ENCODE assay signal across 9 cellular contexts in the genomic region with DNA sequence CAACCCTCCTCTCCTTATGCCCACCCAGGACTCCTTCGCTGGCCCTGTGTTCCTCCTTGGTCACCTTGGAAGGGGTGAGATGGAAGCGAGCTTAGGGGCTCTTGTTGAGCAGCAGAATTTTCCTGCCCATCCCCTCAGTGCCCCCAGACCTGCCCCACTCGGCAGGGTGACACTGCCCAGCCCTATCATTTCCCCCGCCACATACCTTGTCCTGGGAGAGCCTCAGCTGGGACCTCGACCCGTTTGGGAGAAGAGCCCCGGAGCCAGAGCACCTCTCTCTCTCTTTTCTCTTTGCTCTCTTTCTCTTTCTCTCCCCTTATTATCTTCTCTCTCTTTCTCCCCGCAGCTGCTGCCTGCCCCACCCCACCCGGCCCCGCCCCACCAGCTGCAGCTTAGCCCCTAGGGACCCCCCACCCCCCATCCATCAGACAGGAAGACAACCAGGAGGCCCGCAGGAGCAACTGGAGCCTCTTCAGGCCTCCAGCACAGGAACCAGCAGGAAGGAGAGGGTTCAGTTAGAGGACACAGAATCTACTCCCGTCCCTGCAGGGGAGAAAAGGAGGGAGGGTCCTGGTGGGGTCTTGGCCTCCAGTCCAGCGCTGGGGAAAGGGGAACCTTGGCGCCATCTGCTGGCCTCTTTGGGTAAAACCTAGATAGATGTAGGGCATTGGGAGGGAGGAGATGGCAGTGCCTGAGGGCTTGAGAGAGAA. TPM values are rescaled to one million over a fixed set of nuclear protein-coding genes. Genes with fewer than 3 reads are reported as not detected.
DNase-seq lines count a peak whose midpoint lies in the region; ATAC-seq and TF ChIP-seq lines count a peak whose summit lies in the region.
"Had no signal": no experiment of that assay in that cellular context is flagged by ENCODE, and none has a peak within 500 bp of the region (broad histone marks: within the 10 kb centered on the region; RNA-seq: fewer than 3 reads in every experiment).

No MANE protein-coding gene starts in this region.

- H4K12ac ChIP-seq in trophoblast cell (ENCODE audit: low read depth, low read length) = no peak overlapping the region

- DNase-seq in DMS153 treated with DMSO at 0.1 percent for 48 hours (lab: John Stamatoyannopoulos, UW; ENCODE audit: unreplicated experiment) (peak; percentile 64), LNCaP clone FGC (ENCODE audit: low read depth) (no peak), RWPE2 (ENCODE audit: low spot score) (no peak), head of caudate nucleus (peak in 39 of 42 donors; percentile 50 to 92 (median 80)), trophoblast cell (peak; percentile 31 to 70), upper lobe of right lung (peak; percentile 73)
- peak; percentile 86 for DNase-seq in activated effector memory CD4-positive, alpha-beta T cell treated with anti-CD3 and anti-CD28 coated beads, Interleukin-2, amount 50 U/mL, for 16 hours

- WGBS in trophoblast cell (ENCODE audit: extremely low coverage, insufficient coverage, insufficient read length) = no CpG with 5 or more reads among the region's 14 CpGs

- no peak overlapping the region for H2AK5ac ChIP-seq in trophoblast cell (ENCODE audit: low read length)

- H3K4me3 ChIP-seq in LNCaP clone FGC (ENCODE audit: low read depth, low read length) (no peak overlapping the region), RWPE2 (ENCODE audit: severe bottlenecking) (no peak overlapping the region), trophoblast cell (ENCODE audit: low read depth, low read length) (no peak overlapping the region), upper lobe of right lung (no peak overlapping the region)

- ATAC-seq in RWPE2 (ENCODE audit: low read depth) (peak; percentile 40; the same call in 1 of the 3 replicates), upper lobe of right lung (peak; percentile 68), GM21390 (IDR thresholded peaks at IDR 0.05; ENCODE audit: unreplicated experiment) (no peak)

- H3K27ac ChIP-seq in RWPE2 (ENCODE audit: poor library complexity, severe bottlenecking) (no peak overlapping the region), trophoblast cell (ENCODE audit: low read depth, low read length) (no peak overlapping the region), upper lobe of right lung (no peak overlapping the region)

- intact Hi-C loops in head of caudate nucleus (cut with DNase I) = loop anchor here (5.0 kb wide), 1 partner anchor 55 kb away; the partner anchor contains the start of genes S100PBP and YARS1
- intact Hi-C loops in upper lobe of right lung (cut with DNase I) = no loop called here

- no peak overlapping the region for H3K4me2 ChIP-seq in trophoblast cell (ENCODE audit: low read length)

- no peak overlapping the region for H4K91ac ChIP-seq in trophoblast cell (ENCODE audit: low read depth, low read length)

- H3K27me3 ChIP-seq in RWPE2 (ENCODE audit: insufficient read depth, poor library complexity, severe bottlenecking) (peaks cover 19% of the 10 kb centered on the region), trophoblast cell (ENCODE audit: insufficient read depth, low read length) (peaks cover 21% of the 10 kb centered on the region), upper lobe of right lung (peaks cover 35% of the 10 kb centered on the region)

- H3K14ac ChIP-seq in trophoblast cell (ENCODE audit: low read length) = no peak overlapping the region

- H2BK12ac ChIP-seq in trophoblast cell (ENCODE audit: low read length) = no peak overlapping the region

- H3K23ac ChIP-seq in trophoblast cell (ENCODE audit: low read length) = no peak overlapping the region

- H2AFZ ChIP-seq in trophoblast cell (ENCODE audit: insufficient read depth, low read length, poor library complexity) = no peak overlapping the region

- no peaks in the 10 kb centered on the region for H3K36me3 ChIP-seq in RWPE2 (ENCODE audit: low read depth)
- no peaks in the 10 kb centered on the region for H3K36me3 ChIP-seq in trophoblast cell (ENCODE audit: control insufficient read depth in 1 of 2, insufficient read depth in 2 of 2, low read length in 2 of 2)
- H3K36me3 ChIP-seq in upper lobe of right lung = no peaks in the 10 kb centered on the region

- no peak overlapping the region for H3K4ac ChIP-seq in trophoblast cell (ENCODE audit: low read depth, low read length)

- no peak overlapping the region for H3K18ac ChIP-seq in trophoblast cell (ENCODE audit: low read length)

- H3K9ac ChIP-seq in trophoblast cell (ENCODE audit: low read length) = no peak overlapping the region

- no peak overlapping the region for H2BK5ac ChIP-seq in trophoblast cell (ENCODE audit: low read depth, low read length, poor library complexity)

- H4K8ac ChIP-seq in trophoblast cell (ENCODE audit: low read depth, low read length) = no peak overlapping the region

- peak; percentile 75 for TF ChIP-seq CTCF in LNCaP clone FGC (IDR thresholded peaks at IDR 0.05; ENCODE audit: control insufficient read depth, extremely low read depth, insufficient read depth)
- TF ChIP-seq CTCF in RWPE2 (IDR thresholded peaks at IDR 0.05; ENCODE audit: poor library complexity, severe bottlenecking) = peak; percentile 83
- peak; percentile 77 for TF ChIP-seq CTCF in upper lobe of right lung (IDR thresholded peaks at IDR 0.05)

- no peaks in the 10 kb centered on the region for H3K79me2 ChIP-seq in trophoblast cell (ENCODE audit: control insufficient read depth, insufficient read depth, low read length, poor library complexity)

- H3K79me1 ChIP-seq in trophoblast cell (ENCODE audit: low read length) = peaks cover 5% of the 10 kb centered on the region

- H3K9me3 ChIP-seq in RWPE2 (ENCODE audit: severe bottlenecking) (no peaks in the 10 kb centered on the region), trophoblast cell (ENCODE audit: insufficient read depth, low read depth, low read length) (peaks cover 2% of the 10 kb centered on the region), upper lobe of right lung (no peaks in the 10 kb centered on the region)

- H2BK120ac ChIP-seq in trophoblast cell (ENCODE audit: insufficient read depth, low read length, poor library complexity) = no peak overlapping the region

- H3K4me1 ChIP-seq in RWPE2 (ENCODE audit: insufficient read depth, poor library complexity, severe bottlenecking) = no peaks in the 10 kb centered on the region
- H3K4me1 ChIP-seq in trophoblast cell (ENCODE audit: control insufficient read depth in 1 of 2, insufficient read depth in 2 of 2, low read length in 2 of 2) = peaks cover 6% of the 10 kb centered on the region in 2 experiments
- peaks cover 4% of the 10 kb centered on the region for H3K4me1 ChIP-seq in upper lobe of right lung

RNA-seq across cellular contexts. Expression of gene FNDC5, which starts 1.6 kb away (rescaled TPM):
- polyA plus RNA-seq in trophoblast cell (2013) = 1.1 and 1.3 TPM in 2 replicates
- 1.5 TPM for total RNA-seq in upper lobe of right lung
- total RNA-seq: activated CD8-positive, alpha-beta memory T cell treated with anti-CD3 and anti-CD28 coated beads for 36 hours had no signal

RNA-seq across cellular contexts. Expression of gene HPCA, which starts 13.9 kb away (rescaled TPM):
- polyA plus RNA-seq in trophoblast cell (2013) = 0.83 and 1.4 TPM in 2 replicates
- total RNA-seq in upper lobe of right lung = not detected
- total RNA-seq: activated CD8-positive, alpha-beta memory T cell treated with anti-CD3 and anti-CD28 coated beads for 36 hours had no signal

RNA-seq across cellular contexts. Expression of gene TMEM54, which starts 28.8 kb away (rescaled TPM):
- polyA plus RNA-seq in trophoblast cell (2013) = 172 and 195 TPM in 2 replicates
- total RNA-seq in upper lobe of right lung = 41.9 TPM

RNA-seq across cellular contexts. Expression of gene S100PBP, which starts 54.9 kb away (rescaled TPM):
- polyA plus RNA-seq in trophoblast cell (2013) = 12.7 and 13.0 TPM in 2 replicates
- 34.9 TPM for total RNA-seq in upper lobe of right lung

RNA-seq across cellular contexts. Expression of gene YARS1, which starts 55.2 kb away (rescaled TPM):
- polyA plus RNA-seq in trophoblast cell (2013) = 86.3 and 88.7 TPM in 2 replicates
- total RNA-seq in upper lobe of right lung = 111 TPM

Comparison
In these comparisons a context has a peak if more than half of its experiments do, and no peak if none do; other contexts are left out.
1. DNase-seq: peak in DMS153 treated with DMSO at 0.1 percent for 48 hours (single experiment), activated effector memory CD4-positive, alpha-beta T cell treated with anti-CD3 and anti-CD28 coated beads, Interleukin-2, amount 50 U/mL, for 16 hours (single experiment), head of caudate nucleus (39 of 42), trophoblast cell (2 of 2) and upper lobe of right lung (single experiment); none in LNCaP clone FGC (single experiment) and RWPE2 (single experiment).
2. Peak in every context shown above with its lines, with median percentiles within 50 percentile points of each other: CTCF ChIP-seq.